ENCODE assay signal across 17 cellular contexts in the genomic region with DNA sequence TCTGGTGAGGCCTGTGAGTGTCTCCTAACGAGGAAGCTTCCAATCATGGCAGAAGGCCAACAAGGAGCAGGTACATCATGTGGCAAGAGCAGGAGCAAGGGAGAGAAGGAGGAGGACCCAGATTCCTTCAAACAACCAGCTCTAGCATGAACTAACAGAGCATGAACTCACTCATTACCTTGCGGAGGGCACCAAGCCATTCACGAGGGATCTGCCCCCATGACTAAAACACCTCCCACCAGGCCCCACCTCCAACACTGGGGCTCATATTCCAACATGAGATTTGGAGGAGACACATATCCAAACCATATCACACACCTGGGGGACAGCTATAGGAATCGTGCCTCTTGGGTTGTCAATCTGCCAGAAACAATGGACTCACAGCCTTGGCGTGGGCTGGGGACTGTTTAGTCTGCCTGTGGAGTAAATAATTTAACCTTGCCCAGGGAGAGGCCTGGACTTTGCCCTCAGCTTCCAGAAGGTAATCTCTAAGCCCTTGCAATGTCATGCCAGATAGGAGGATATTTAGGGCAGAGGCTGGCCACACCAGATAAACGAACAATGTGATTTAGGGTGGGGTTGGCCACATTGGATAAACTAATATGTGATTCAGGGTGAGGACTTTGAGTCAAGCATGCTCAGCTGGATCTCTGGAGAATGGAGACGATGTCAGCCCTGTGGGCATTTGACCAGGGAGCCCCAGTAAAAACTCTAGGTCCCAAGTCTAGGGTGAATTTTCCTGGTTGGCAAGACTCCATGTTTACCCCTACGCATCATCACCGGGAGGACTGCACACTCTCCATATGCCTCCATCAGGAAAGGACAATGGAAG. TPM values are rescaled to one million over a fixed set of nuclear protein-coding genes. Genes with fewer than 3 reads are reported as not detected.
DNase-seq lines count a peak whose midpoint lies in the region; ATAC-seq, FAIRE-seq and TF ChIP-seq lines count a peak whose summit lies in the region.
"Had no signal": no experiment of that assay in that cellular context is flagged by ENCODE, and none has a peak within 500 bp of the region (broad histone marks: within the 10 kb centered on the region; RNA-seq: fewer than 3 reads in every experiment).

No MANE protein-coding gene starts in this region.

- 5% methylated on average over 7 of the region's 9 CpGs for WGBS in HepG2 (ENCODE audit: low lambda C conversion rate)
- WGBS in gastroesophageal sphincter (ENCODE audit: low coverage in 1 of 2), 2 donors: 70 to 74% methylated on average over 4 to 6 of the region's 9 CpGs

- peak overlapping the region; percentile 94 for H3K4me2 ChIP-seq in HepG2 (ENCODE audit: low read depth, low read length)

- ATAC-seq in HepG2 (peak; percentile 72), gastroesophageal sphincter (no peak)

- TSS peak; percentile 78 for BruUV-seq in HepG2 (replicated peaks; lab: Mats Ljungman, UMichigan)

- H3K27me3 ChIP-seq in bronchial epithelial cell (ENCODE audit: control insufficient read depth, insufficient read depth, low read length) (no peaks in the 10 kb centered on the region), HepG2 (ENCODE audit: control insufficient read depth in 1 of 2, insufficient read depth in 2 of 2, low read length in 2 of 2) (no peaks in the 10 kb centered on the region), gastroesophageal sphincter (no peaks in the 10 kb centered on the region)
- H3K27me3 ChIP-seq: ascending aorta, ovary had no signal

- H3K27ac ChIP-seq in HepG2 (ENCODE audit: extremely low read length, insufficient read depth, low read length): peak overlapping the region; percentile 93
- H3K27ac ChIP-seq in gastroesophageal sphincter: no peak overlapping the region
- H3K27ac ChIP-seq: ascending aorta, ovary had no signal

- TF ChIP-seq POLR2A in HepG2 (IDR thresholded peaks at IDR 0.05; ENCODE audit: insufficient read depth in 1 of 2, low read depth in 2 of 2, low read length in 2 of 2) (peak in 1 of 2 experiments; percentile 67), gastroesophageal sphincter (IDR thresholded peaks at IDR 0.05) (no peak)

- peak overlapping the region; percentile 76 for H3K9ac ChIP-seq in HepG2 (ENCODE audit: insufficient read depth, low read depth, low read length)

- H3K4me1 ChIP-seq in HepG2 (ENCODE audit: insufficient read depth, low read length) (peaks cover 60% of the 10 kb centered on the region), gastroesophageal sphincter (no peaks in the 10 kb centered on the region)
- H3K4me1 ChIP-seq: ascending aorta had no signal

- H3K79me2 ChIP-seq in HepG2 (ENCODE audit: insufficient read depth, low read length): no peaks in the 10 kb centered on the region

- H3K9me3 ChIP-seq in HepG2 (ENCODE audit: low read length): no peaks in the 10 kb centered on the region
- H3K9me3 ChIP-seq in gastroesophageal sphincter: no peaks in the 10 kb centered on the region
- H3K9me3 ChIP-seq: ascending aorta, ovary had no signal

- POLR2A ChIA-PET in HepG2 (lab: Yijun Ruan, JAX): interaction anchor here (0.7 to 5.4 kb wide), 19 partner anchors 8 to 208 kb away, joined by 3 to 192 read pairs (median 10); partner anchors contain the start of gene VDAC1

- peak; percentile 48 to 64; a peak in 2 of 4 replicates for TF ChIP-seq EP300 in HepG2 (IDR thresholded peaks at IDR 0.05; ENCODE audit: low read depth in 2 of 2, low read length in 2 of 2)
- peak; percentile 34; the same call in 1 of the 2 replicates for TF ChIP-seq EP300 in HepG2 (CRISPR knock-in tag; IDR thresholded peaks at IDR 0.05; ENCODE audit: borderline replicate concordance)
- no peak for TF ChIP-seq EP300 in gastroesophageal sphincter (IDR thresholded peaks at IDR 0.05)

- H3K36me3 ChIP-seq in bronchial epithelial cell (ENCODE audit: control insufficient read depth, insufficient read depth, low read length): no peaks in the 10 kb centered on the region
- no peaks in the 10 kb centered on the region for H3K36me3 ChIP-seq in HepG2 (replicated peaks in 1 of 2; ENCODE audit: control insufficient read depth in 1 of 2, insufficient read depth in 2 of 2, low read length in 2 of 2)
- no peaks in the 10 kb centered on the region for H3K36me3 ChIP-seq in gastroesophageal sphincter
- H3K36me3 ChIP-seq: ascending aorta, ovary had no signal

- H2AFZ ChIP-seq in HepG2 (ENCODE audit: low read length): no peak overlapping the region

- DNase-seq in ACHN (peak; percentile 48), HuH-7.5 (ENCODE audit: low spot score) (peak; percentile 56), bronchial epithelial cell (ENCODE audit: low read depth) (peak; percentile 33), HepG2 (ENCODE audit: low spot score) (peak; percentile 91), NCI-H82 treated with DMSO at 0.1 percent for 48 hours (lab: John Stamatoyannopoulos, UW; ENCODE audit: unreplicated experiment) (no peak), cerebellum (ENCODE audit: low spot score) (no peak)
- DNase-seq in stimulated activated CD4-positive, alpha-beta T cell treated with anti-CD3 and anti-CD28 coated beads, Interleukin-15, amount 100 ng/mL, for 24 hours: no peak
- DNase-seq: AML-193; effector memory CD4-positive, alpha-beta T cell; H7; head of caudate nucleus; NCI-H1694; ovary; stimulated activated naive CD4-positive, alpha-beta T cell had no signal

- no peak for TF ChIP-seq RAD21 in HepG2 (CRISPR knock-in tag; IDR thresholded peaks at IDR 0.05)

- in situ Hi-C loops in ACHN (cut with HindIII; ENCODE audit: low pct_ligation_motif_present, low pct_unique_long_range_greater_than_20kb, low sequenced_read_pairs): no loop called here
- in situ Hi-C loops in HepG2 (cut with HindIII; ENCODE audit: extremely low pct_ligation_motif_present, low pct_unique_long_range_greater_than_20kb): no loop called here

- no peaks in the 10 kb centered on the region for H4K20me1 ChIP-seq in HepG2 (ENCODE audit: insufficient read depth, low read length)

- CTCF ChIA-PET in HepG2 (lab: Yijun Ruan, JAX; ENCODE audit: low intra/inter-chr PET ratio, low total read pairs): interaction anchor here (1.5 kb wide), 1 partner anchor 21 kb away, joined by 4 read pairs; no protein-coding TSS in a partner anchor

- H3K4me3 ChIP-seq in bronchial epithelial cell (ENCODE audit: low read depth, low read length): no peak overlapping the region
- peak overlapping the region; percentile 24 to 60 (median 58) for H3K4me3 ChIP-seq in HepG2 (replicated peaks in 1 of 3; ENCODE audit: insufficient read depth in 1 of 3, low read depth in 2 of 3, low read length in 3 of 3)
- H3K4me3 ChIP-seq in gastroesophageal sphincter: no peak overlapping the region
- H3K4me3 ChIP-seq: ascending aorta, lung, ovary had no signal

- TF ChIP-seq CTCF in bronchial epithelial cell (IDR thresholded peaks at IDR 0.05; ENCODE audit: insufficient read depth, low read length, severe bottlenecking): no peak
- 0 out of 2 replicates have a peak, but pooled peaks have one; percentile 22 for TF ChIP-seq CTCF in HepG2 (CRISPR knock-in tag; IDR thresholded peaks at IDR 0.05)
- no peak for TF ChIP-seq CTCF in gastroesophageal sphincter (IDR thresholded peaks at IDR 0.05)

- intact Hi-C loops in HepG2 (cut with micrococcal nuclease; ENCODE audit: unreplicated experiment): loop anchor here (2.0 kb wide), 1 partner anchor 14 kb away; the partner anchor contains the start of gene VDAC1

- FAIRE-seq in bronchial epithelial cell (lab: Jason Lieb, UNC) (peak; percentile 23), HepG2 (lab: Jason Lieb, UNC) (peak; percentile 92)

RNA-seq across cellular contexts. Expression of gene VDAC1, which starts 13.6 kb away (rescaled TPM):
- total RNA-seq in bronchial epithelial cell (328 and 489 TPM in 2 replicates), HepG2 (2016; rRNA removed; fragmentation: Illumina TruSeq; extraction: Trizol) (380 and 481 TPM in 2 replicates), cerebellum (123 TPM), gastroesophageal sphincter (100 to 1,000 TPM; 112 to 157 (median 131) TPM)
- 142 and 143 TPM in 2 replicates for total RNA-seq in HepG2 (2016; cell fraction: cytosol; rRNA removed; fragmentation: Illumina TruSeq; extraction: Trizol; ENCODE audit: low read depth)
- 391 and 476 TPM in 2 replicates for total RNA-seq in HepG2 (2016; cell fraction: insoluble cytoplasmic fraction; rRNA removed; fragmentation: Illumina TruSeq; extraction: Trizol)
- total RNA-seq in HepG2 (2016; cell fraction: membrane; rRNA removed; fragmentation: Illumina TruSeq; extraction: Trizol): 267 and 273 TPM in 2 replicates
- total RNA-seq in HepG2 (2016; cell fraction: nucleus; rRNA removed; fragmentation: Illumina TruSeq; extraction: Trizol): 160 and 168 TPM in 2 replicates
- 112 and 119 TPM in 2 replicates for polyA plus RNA-seq in HepG2 (2011; rRNA removed)
- polyA plus RNA-seq in HepG2 (2011; cell fraction: cytosol; rRNA removed): 99.4 and 136 TPM in 2 replicates
- 68.8 and 87.6 TPM in 2 replicates for polyA plus RNA-seq in HepG2 (2011; cell fraction: nucleus; rRNA removed)
- 283 and 305 TPM in 2 replicates for polyA plus RNA-seq in HepG2 (2012)
- polyA plus RNA-seq in HepG2 (2016; cell fraction: cytosol; fragmentation: Illumina TruSeq; extraction: Trizol; ENCODE audit: low read depth): 122 and 132 TPM in 2 replicates
- polyA plus RNA-seq in HepG2 (2016; cell fraction: insoluble cytoplasmic fraction; fragmentation: Illumina TruSeq; extraction: Trizol; ENCODE audit: low read depth): 522 and 545 TPM in 2 replicates
- 196 and 202 TPM in 2 replicates for polyA plus RNA-seq in HepG2 (2016; cell fraction: membrane; fragmentation: Illumina TruSeq; extraction: Trizol; ENCODE audit: low read depth)
- 247 and 250 TPM in 2 replicates for polyA plus RNA-seq in HepG2 (2016; cell fraction: nucleus; fragmentation: Illumina TruSeq; extraction: Trizol; ENCODE audit: insufficient read depth, low read depth)
- 53.4 and 93.5 TPM in 2 replicates for polyA minus RNA-seq in HepG2 (2011; rRNA and poly(A)+ RNA removed; ENCODE audit: low replicate concordance)
- 105 and 139 TPM in 2 replicates for polyA minus RNA-seq in HepG2 (2011; cell fraction: cytosol; rRNA and poly(A)+ RNA removed)
- 59.4 and 73.6 TPM in 2 replicates for polyA minus RNA-seq in HepG2 (2011; cell fraction: nucleus; rRNA and poly(A)+ RNA removed)

RNA-seq across cellular contexts. Expression of gene C5orf15, which starts 49.9 kb away (rescaled TPM):
- total RNA-seq in bronchial epithelial cell: 20.8 and 27.0 TPM in 2 replicates
- 35.7 and 58.5 TPM in 2 replicates for total RNA-seq in HepG2 (2016; rRNA removed; fragmentation: Illumina TruSeq; extraction: Trizol)
- total RNA-seq in HepG2 (2016; cell fraction: cytosol; rRNA removed; fragmentation: Illumina TruSeq; extraction: Trizol; ENCODE audit: low read depth): 5.8 and 7.0 TPM in 2 replicates
- 32.4 and 58.3 TPM in 2 replicates for total RNA-seq in HepG2 (2016; cell fraction: insoluble cytoplasmic fraction; rRNA removed; fragmentation: Illumina TruSeq; extraction: Trizol)
- total RNA-seq in HepG2 (2016; cell fraction: membrane; rRNA removed; fragmentation: Illumina TruSeq; extraction: Trizol): 14.0 and 15.0 TPM in 2 replicates
- total RNA-seq in HepG2 (2016; cell fraction: nucleus; rRNA removed; fragmentation: Illumina TruSeq; extraction: Trizol): 50.5 and 53.2 TPM in 2 replicates
- 82.7 and 84.1 TPM in 2 replicates for polyA plus RNA-seq in HepG2 (2011; rRNA removed)
- 55.7 and 70.1 TPM in 2 replicates for polyA plus RNA-seq in HepG2 (2011; cell fraction: cytosol; rRNA removed)
- 26.9 and 28.5 TPM in 2 replicates for polyA plus RNA-seq in HepG2 (2011; cell fraction: nucleus; rRNA removed)
- 50.8 and 57.3 TPM in 2 replicates for polyA plus RNA-seq in HepG2 (2012)
- polyA plus RNA-seq in HepG2 (2016; cell fraction: cytosol; fragmentation: Illumina TruSeq; extraction: Trizol; ENCODE audit: low read depth): 4.5 and 5.3 TPM in 2 replicates
- polyA plus RNA-seq in HepG2 (2016; cell fraction: insoluble cytoplasmic fraction; fragmentation: Illumina TruSeq; extraction: Trizol; ENCODE audit: low read depth): 54.9 and 56.5 TPM in 2 replicates
- polyA plus RNA-seq in HepG2 (2016; cell fraction: membrane; fragmentation: Illumina TruSeq; extraction: Trizol; ENCODE audit: low read depth): 13.6 and 14.8 TPM in 2 replicates
- 125 and 131 TPM in 2 replicates for polyA plus RNA-seq in HepG2 (2016; cell fraction: nucleus; fragmentation: Illumina TruSeq; extraction: Trizol; ENCODE audit: insufficient read depth, low read depth)
- 27.4 and 37.7 TPM in 2 replicates for polyA minus RNA-seq in HepG2 (2011; rRNA and poly(A)+ RNA removed; ENCODE audit: low replicate concordance)
- polyA minus RNA-seq in HepG2 (2011; cell fraction: cytosol; rRNA and poly(A)+ RNA removed): 57.0 and 75.9 TPM in 2 replicates
- 20.3 and 34.9 TPM in 2 replicates for polyA minus RNA-seq in HepG2 (2011; cell fraction: nucleus; rRNA and poly(A)+ RNA removed)
- 35.7 TPM for total RNA-seq in cerebellum
- total RNA-seq in gastroesophageal sphincter: 10 to 100 TPM; 22.2 to 38.0 (median 23.2) TPM

Comparison
In these comparisons a context has a peak if more than half of its experiments do, and no peak if none do; other contexts are left out.
1. DNase-seq: peak in ACHN (single experiment), HuH-7.5 (single experiment), bronchial epithelial cell (single experiment) and HepG2 (single experiment); none in NCI-H82 treated with DMSO at 0.1 percent for 48 hours (single experiment), cerebellum (single experiment) and stimulated activated CD4-positive, alpha-beta T cell treated with anti-CD3 and anti-CD28 coated beads, Interleukin-15, amount 100 ng/mL, for 24 hours (single experiment).
2. H3K4me3 ChIP-seq: peak in HepG2 (3 of 3); none in bronchial epithelial cell (single experiment) and gastroesophageal sphincter (0 of 2).